Comparison of ENCODE assay signal across 8 cellular contexts in genomic region chr9:76419782-76420380, GRCh38. TPM values are rescaled to one million over a fixed set of nuclear protein-coding genes. Genes with fewer than 3 reads are reported as not detected.
A peak's percentile ranks its signal among the peaks of the same experiment; 100 is the strongest.
DNase-seq lines count a peak whose midpoint lies in the region; ATAC-seq and TF ChIP-seq lines count a peak whose summit lies in the region.

No MANE protein-coding gene starts in this region.

- H3K9me3 ChIP-seq in HAP-1 (no peaks in the 10 kb centered on the region), liver (ENCODE audit: control insufficient read depth in 4 of 4, low read length in 3 of 4) (no peaks in the 10 kb centered on the region)

- H3K27me3 ChIP-seq in HAP-1 (ENCODE audit: low read depth): no peaks in the 10 kb centered on the region
- no peaks in the 10 kb centered on the region for H3K27me3 ChIP-seq in liver (ENCODE audit: control insufficient read depth in 4 of 4, insufficient read depth in 4 of 4, low read length in 3 of 4)

- H3K9me3 Mint-ChIP-seq in T-helper 2 cell treated with Interferon-gamma antibody and Interleukin-4, amounts not matched to agents 5 μg/mL and 100 μg/mL, for 36 hours: no peaks in the 10 kb centered on the region

- no peak overlapping the region for H3K27ac Mint-ChIP-seq in T-helper 2 cell treated with Interferon-gamma antibody and Interleukin-4, amounts not matched to agents 5 μg/mL and 100 μg/mL, for 36 hours

- TF ChIP-seq RAD21 in liver (IDR thresholded peaks at IDR 0.05): peak; percentile 71 to 79

- H3K36me3 ChIP-seq in HAP-1 (replicated peaks): no peaks in the 10 kb centered on the region
- no peaks in the 10 kb centered on the region for H3K36me3 ChIP-seq in liver (ENCODE audit: control insufficient read depth in 4 of 4, insufficient read depth in 3 of 4, low read depth in 1 of 4, low read length in 3 of 4)

- H3K4me1 Mint-ChIP-seq in T-helper 2 cell treated with Interferon-gamma antibody and Interleukin-4, amounts not matched to agents 5 μg/mL and 100 μg/mL, for 36 hours (ENCODE audit: low read depth): peaks cover 21% of the 10 kb centered on the region

- peaks cover 6% of the 10 kb centered on the region for H3K4me1 ChIP-seq in HAP-1
- peaks cover 0 to 1% (median 0%) of the 10 kb centered on the region in 4 donors for H3K4me1 ChIP-seq in liver (ENCODE audit: control insufficient read depth in 4 of 4, insufficient read depth in 4 of 4, low read length in 3 of 4)

- no peak overlapping the region for H3K9ac ChIP-seq in liver (ENCODE audit: low read depth in 1 of 2, low read length in 2 of 2)

- in situ Hi-C loops in HAP-1 (cut with MboI; ENCODE audit: low sequenced_read_pairs): no loop called here

- H3K36me3 Mint-ChIP-seq in T-helper 2 cell treated with Interferon-gamma antibody and Interleukin-4, amounts not matched to agents 5 μg/mL and 100 μg/mL, for 36 hours (ENCODE audit: low read depth): no peaks in the 10 kb centered on the region

- 64% methylated on average over 2 of the region's 2 CpGs for WGBS in liver

- no peak overlapping the region for H3K27ac ChIP-seq in liver (ENCODE audit: low read depth in 1 of 2, low read length in 2 of 2)

- no peak for ATAC-seq in GM18868 (IDR thresholded peaks at IDR 0.05; ENCODE audit: unreplicated experiment)

- H3K4me3 Mint-ChIP-seq in T-helper 2 cell treated with Interferon-gamma antibody and Interleukin-4, amounts not matched to agents 5 μg/mL and 100 μg/mL, for 36 hours: no peak overlapping the region

- DNase-seq in CD1c-positive myeloid dendritic cell (ENCODE audit: extremely low spot score) (peak; percentile 28), HAP-1 (ENCODE audit: low spot score in 2 of 2) (peak; percentile 15 to 25), Ammon's horn (ENCODE audit: low spot score) (no peak)
- DNase-seq in stimulated activated CD8-positive, alpha-beta memory T cell treated with anti-CD3 and anti-CD28 coated beads, Interleukin-4, amount 100 ng/mL, for 48 hours: no peak
- DNase-seq in T-helper 2 cell treated with Interferon-gamma antibody and Interleukin-4, amounts not matched to agents 5 μg/mL and 100 μg/mL, for 36 hours (ENCODE audit: low spot score): no peak

- peak; percentile 53 for TF ChIP-seq CTCF in WI38 (IDR thresholded peaks at IDR 0.05; ENCODE audit: low read depth, low read length)
- TF ChIP-seq CTCF in liver (IDR thresholded peaks at IDR 0.05; ENCODE audit: low read depth, low read length, missing input control): peak; percentile 54

- H3K27me3 Mint-ChIP-seq in T-helper 2 cell treated with Interferon-gamma antibody and Interleukin-4, amounts not matched to agents 5 μg/mL and 100 μg/mL, for 36 hours (ENCODE audit: low read depth): no peaks in the 10 kb centered on the region

- no peak overlapping the region for H3K4me3 ChIP-seq in HAP-1
- H3K4me3 ChIP-seq in WI38 (ENCODE audit: low read depth, low read length): no peak overlapping the region
- no peak overlapping the region for H3K4me3 ChIP-seq in liver (ENCODE audit: low read depth in 1 of 3, low read length in 3 of 3)

TF ChIP-seq in liver, 16 proteins besides CTCF, POLR2A, EP300 and RAD21:
- TF ChIP-seq TAF1 (conservative IDR thresholded peaks at IDR 0.05) (no peak), SP1 (IDR thresholded peaks at IDR 0.05) (no peak), HNF4A (conservative IDR thresholded peaks at IDR 0.05) (peak in 1 of 2 donors; percentile 9)

RNA-seq across cellular contexts. Expression of gene RFK, which starts 25.7 kb away (rescaled TPM):
- total RNA-seq in liver: 10 to 100 TPM; 20.1 to 23.0 TPM
- polyA plus RNA-seq in liver: 10 to 100 TPM; 13.2 to 13.7 TPM

RNA-seq across cellular contexts. Expression of gene GCNT1, which starts 39.1 kb away (rescaled TPM):
- total RNA-seq in liver: 1 to 10 TPM; 4.3 TPM
- under 1 TPM; 0.82 to 0.92 TPM for polyA plus RNA-seq in liver

Comparison
In these comparisons a context has a peak if more than half of its experiments do, and no peak if none do; other contexts are left out.
1. DNase-seq: peak in CD1c-positive myeloid dendritic cell (single experiment) and HAP-1 (2 of 2); none in stimulated activated CD8-positive, alpha-beta memory T cell treated with anti-CD3 and anti-CD28 coated beads, Interleukin-4, amount 100 ng/mL, for 48 hours (single experiment), T-helper 2 cell treated with Interferon-gamma antibody and Interleukin-4, amounts not matched to agents 5 μg/mL and 100 μg/mL, for 36 hours (single experiment) and Ammon's horn (single experiment).